ENCODE assay signal across 8 cellular contexts in the genomic region with DNA sequence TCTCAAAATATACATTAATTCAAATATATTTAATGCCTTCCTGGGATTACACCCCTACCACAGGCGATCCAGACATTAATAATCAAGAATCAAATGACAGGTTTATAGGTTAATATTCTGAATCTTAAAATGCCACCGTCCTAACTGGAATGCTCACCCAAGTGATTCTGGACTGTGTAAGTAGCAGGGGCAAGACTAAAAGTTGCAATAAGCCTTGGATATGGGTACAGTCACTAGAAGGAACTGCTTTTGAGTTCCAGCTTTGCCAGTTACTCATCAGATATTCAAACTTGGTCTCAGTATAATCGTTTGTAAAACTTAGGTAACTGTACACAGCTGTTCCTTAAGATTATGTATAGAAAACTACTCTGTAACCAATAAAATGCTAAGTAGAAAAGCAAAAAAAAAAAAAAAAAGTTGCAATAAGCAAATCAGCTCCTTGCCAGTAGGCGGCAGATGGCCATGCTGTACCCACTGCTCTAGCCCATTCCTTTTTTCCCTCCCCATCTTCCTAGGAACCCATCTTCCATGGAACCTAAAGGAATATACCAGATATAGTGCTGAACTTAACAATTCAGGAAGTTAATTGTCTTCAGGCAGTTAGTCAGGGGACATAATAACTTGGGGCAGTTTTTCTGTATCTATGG. TPM values are rescaled to one million over a fixed set of nuclear protein-coding genes. Genes with fewer than 3 reads are reported as not detected.
DNase-seq lines count a peak whose midpoint lies in the region; ATAC-seq, FAIRE-seq and TF ChIP-seq lines count a peak whose summit lies in the region.

No MANE protein-coding gene starts in this region.

- peak overlapping the region; percentile 38 for H3K4me3 ChIP-seq in CD4-positive, CD25-positive, alpha-beta regulatory T cell (ENCODE audit: low read depth, low read length)
- no peak overlapping the region for H3K4me3 ChIP-seq in fibroblast of the aortic adventitia (ENCODE audit: low read depth, low read length)

- peaks cover 22% of the 10 kb centered on the region for H3K4me1 ChIP-seq in CD4-positive, CD25-positive, alpha-beta regulatory T cell (ENCODE audit: control insufficient read depth, insufficient read depth, low read length, poor library complexity, severe bottlenecking)

- ATAC-seq in CD4-positive, CD25-positive, alpha-beta regulatory T cell (ENCODE audit: low read depth in 2 of 2) = peak in 1 of 2 donors; percentile 31

- DNase-seq in CD4-positive, CD25-positive, alpha-beta regulatory T cell = peak in 2 of 3 donors; percentile 11 to 16
- DNase-seq in H54 (ENCODE audit: insufficient read length, low spot score) (no peak), RPMI8226 (peak; percentile 39), fibroblast of the aortic adventitia (ENCODE audit: low read depth) (no peak), NCI-H128 (lab: John Stamatoyannopoulos, UW; ENCODE audit: unreplicated experiment) (no peak), COLO668 (lab: John Stamatoyannopoulos, UW; ENCODE audit: unreplicated experiment) (no peak), putamen (ENCODE audit: low spot score) (no peak), AG08395 (ENCODE audit: low spot score) (no peak)

- peak; percentile 62 for FAIRE-seq in H54 (lab: Jason Lieb, UNC)

- peaks cover 8% of the 10 kb centered on the region for H3K36me3 Mint-ChIP-seq in CD4-positive, CD25-positive, alpha-beta regulatory T cell

- H3K4me1 Mint-ChIP-seq in CD4-positive, CD25-positive, alpha-beta regulatory T cell = peaks cover 34 to 71% (median 56%) of the 10 kb centered on the region in 4 donors

- no peak for TF ChIP-seq POLR2A in H54 (IDR thresholded peaks at IDR 0.05; ENCODE audit: low read depth, low read length)

- H3K27me3 Mint-ChIP-seq in CD4-positive, CD25-positive, alpha-beta regulatory T cell = no peaks in the 10 kb centered on the region

- peak overlapping the region; percentile 67 for H3K27ac ChIP-seq in CD4-positive, CD25-positive, alpha-beta regulatory T cell (ENCODE audit: insufficient read depth, low read length, poor library complexity, severe bottlenecking)

- no peaks in the 10 kb centered on the region for H3K27me3 ChIP-seq in CD4-positive, CD25-positive, alpha-beta regulatory T cell (ENCODE audit: control insufficient read depth, insufficient read depth, low read length)

- peak overlapping the region in 2 of 3 donors; percentile 56 to 83 for H3K27ac Mint-ChIP-seq in CD4-positive, CD25-positive, alpha-beta regulatory T cell

- peaks cover 7% of the 10 kb centered on the region for H3K36me3 ChIP-seq in CD4-positive, CD25-positive, alpha-beta regulatory T cell (ENCODE audit: control insufficient read depth, insufficient read depth, low read length)

- peak overlapping the region in 3 of 4 donors; percentile 8 to 41 (median 20) for H3K4me3 Mint-ChIP-seq in CD4-positive, CD25-positive, alpha-beta regulatory T cell

- TF ChIP-seq CTCF in fibroblast of the aortic adventitia (IDR thresholded peaks at IDR 0.05; ENCODE audit: insufficient read depth, low read length) = peak; percentile 31

- no peaks in the 10 kb centered on the region for H3K9me3 Mint-ChIP-seq in CD4-positive, CD25-positive, alpha-beta regulatory T cell

- no peaks in the 10 kb centered on the region for H3K9me3 ChIP-seq in CD4-positive, CD25-positive, alpha-beta regulatory T cell (ENCODE audit: control insufficient read depth in 2 of 2, low read length in 2 of 2)

RNA-seq across cellular contexts. Expression of gene RO60, which starts 10.5 kb away (rescaled TPM):
- 67.2 TPM for total RNA-seq in CD4-positive, CD25-positive, alpha-beta regulatory T cell
- 100 to 1,000 TPM; 119 to 157 (median 133) TPM for polyA plus RNA-seq in CD4-positive, CD25-positive, alpha-beta regulatory T cell
- 92.8 and 134 TPM in 2 replicates for total RNA-seq in fibroblast of the aortic adventitia (ENCODE audit: low replicate concordance)

RNA-seq across cellular contexts. Expression of gene UCHL5, which starts 10.7 kb away (rescaled TPM):
- 20.5 TPM for total RNA-seq in CD4-positive, CD25-positive, alpha-beta regulatory T cell
- 10 to 100 TPM; 52.5 to 55.5 (median 53.5) TPM for polyA plus RNA-seq in CD4-positive, CD25-positive, alpha-beta regulatory T cell
- total RNA-seq in fibroblast of the aortic adventitia (ENCODE audit: low replicate concordance) = 35.6 TPM in 2 replicates

RNA-seq across cellular contexts. Expression of gene GLRX2, which starts 35.3 kb away (rescaled TPM):
- 5.2 TPM for total RNA-seq in CD4-positive, CD25-positive, alpha-beta regulatory T cell
- polyA plus RNA-seq in CD4-positive, CD25-positive, alpha-beta regulatory T cell = 10 to 100 TPM in 3 of 4 donors, 1 to 10 TPM in 1; 9.1 to 13.8 (median 12.5) TPM
- total RNA-seq in fibroblast of the aortic adventitia (ENCODE audit: low replicate concordance) = 4.3 and 25.7 TPM in 2 replicates

RNA-seq across cellular contexts. Expression of gene CDC73, which starts 52.0 kb away (rescaled TPM):
- total RNA-seq in CD4-positive, CD25-positive, alpha-beta regulatory T cell = 81.0 TPM
- 10 to 100 TPM; 59.3 to 77.6 (median 63.3) TPM for polyA plus RNA-seq in CD4-positive, CD25-positive, alpha-beta regulatory T cell
- 33.4 and 174 TPM in 2 replicates for total RNA-seq in fibroblast of the aortic adventitia (ENCODE audit: low replicate concordance)

Comparison
In these comparisons a context has a peak if more than half of its experiments do, and no peak if none do; other contexts are left out.
1. DNase-seq: peak in CD4-positive, CD25-positive, alpha-beta regulatory T cell (2 of 3) and RPMI8226 (single experiment); none in H54 (single experiment), fibroblast of the aortic adventitia (single experiment), NCI-H128 (single experiment), COLO668 (single experiment), putamen (single experiment) and AG08395 (single experiment).